ENCODE assay signal across 11 cellular contexts in the genomic region with DNA sequence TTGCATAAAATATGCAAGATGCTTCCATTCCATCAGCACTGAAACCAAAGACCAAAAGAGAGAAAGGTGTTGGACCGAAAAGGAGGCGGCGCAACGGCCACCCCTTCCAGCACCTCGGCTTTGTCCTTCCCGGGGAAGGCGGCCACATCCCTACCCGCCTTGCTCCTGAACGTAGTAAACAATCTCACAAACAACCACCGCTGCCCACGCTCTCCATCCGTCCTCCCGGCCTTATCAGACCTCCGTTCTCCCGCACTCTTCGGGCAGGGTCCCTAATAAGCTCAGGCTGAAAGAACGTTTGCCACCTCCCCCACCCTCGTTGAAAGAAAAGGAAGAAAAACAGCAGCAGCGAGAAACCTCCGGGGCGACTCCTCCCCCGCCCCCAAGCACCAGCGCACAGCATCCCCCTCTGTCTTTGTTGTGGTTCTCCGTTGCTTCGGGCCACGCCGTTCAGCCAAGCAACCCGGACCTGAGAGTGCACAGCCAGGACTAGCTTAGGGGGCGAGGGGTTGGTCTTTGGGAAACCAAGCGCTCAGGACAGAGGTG. TPM values are rescaled to one million over a fixed set of nuclear protein-coding genes. Genes with fewer than 3 reads are reported as not detected.
DNase-seq lines count a peak whose midpoint lies in the region; ATAC-seq lines count a peak whose summit lies in the region.
"Had no signal": no experiment of that assay in that cellular context is flagged by ENCODE, and none has a peak within 500 bp of the region (broad histone marks: within the 10 kb centered on the region; RNA-seq: fewer than 3 reads in every experiment).

No MANE protein-coding gene starts in this region.

- peak overlapping the region; percentile 62 for H3K4me3 Mint-ChIP-seq in stimulated activated naive CD8-positive, alpha-beta T cell treated with anti-CD3 and anti-CD28 coated beads, Interleukin-15, Interleukin-2, amounts not matched to agents 100 ng/mL and 50 ng/mL, for 24 hours

- H3K4me1 Mint-ChIP-seq in stimulated activated naive CD8-positive, alpha-beta T cell treated with anti-CD3 and anti-CD28 coated beads, Interleukin-15, Interleukin-2, amounts not matched to agents 100 ng/mL and 50 ng/mL, for 24 hours (ENCODE audit: low read depth) = peaks cover 18% of the 10 kb centered on the region

- no peak overlapping the region for H3K9ac ChIP-seq in iPS-20b (ENCODE audit: low read depth, low read length)

- no peak for ATAC-seq in stimulated activated naive CD8-positive, alpha-beta T cell treated with anti-CD3 and anti-CD28 coated beads, Interleukin-15, Interleukin-2, amounts not matched to agents 100 U/mL and 50 U/mL, for 24 hours
- ATAC-seq in HG02981 (IDR thresholded peaks at IDR 0.05; ENCODE audit: unreplicated experiment) = no peak
- ATAC-seq in GM19467 (IDR thresholded peaks at IDR 0.05; ENCODE audit: unreplicated experiment) = no peak

- H3K4me3 ChIP-seq in SJSA1 (peak overlapping the region; percentile 17), iPS-20b (ENCODE audit: low read length) (peak overlapping the region; percentile 49)

- H3K27me3 Mint-ChIP-seq in stimulated activated naive CD8-positive, alpha-beta T cell treated with anti-CD3 and anti-CD28 coated beads, Interleukin-15, Interleukin-2, amounts not matched to agents 100 ng/mL and 50 ng/mL, for 24 hours = peaks cover 80% of the 10 kb centered on the region

- peaks cover 24% of the 10 kb centered on the region for H3K9me3 Mint-ChIP-seq in stimulated activated naive CD8-positive, alpha-beta T cell treated with anti-CD3 and anti-CD28 coated beads, Interleukin-15, Interleukin-2, amounts not matched to agents 100 ng/mL and 50 ng/mL, for 24 hours

- no peak for DNase-seq in stimulated activated naive CD8-positive, alpha-beta T cell treated with anti-CD3 and anti-CD28 coated beads, Interleukin-15, Interleukin-2, amounts not matched to agents 100 U/mL and 50 U/mL, for 24 hours
- no peak for DNase-seq in SJSA1 (ENCODE audit: low read depth in 1 of 2, low spot score in 2 of 2)
- no peak for DNase-seq in GF-D8 (lab: John Stamatoyannopoulos, UW)
- no peak for DNase-seq in T-helper 9 cell
- DNase-seq: MV-4-11 had no signal

- H3K4me1 ChIP-seq in SJSA1 (replicated peaks) (peaks cover 13% of the 10 kb centered on the region), iPS-20b (ENCODE audit: insufficient read depth, low read length) (no peaks in the 10 kb centered on the region)

- H3K27ac ChIP-seq in SJSA1 = no peak overlapping the region
- no peak overlapping the region for H3K27ac ChIP-seq in iPS-20b (ENCODE audit: low read length)

- H3K9me3 ChIP-seq in SJSA1 (replicated peaks) (peaks cover 31% of the 10 kb centered on the region), iPS-20b (ENCODE audit: insufficient read depth, low read depth, low read length) (peaks cover 10% of the 10 kb centered on the region; the same call in 1 of the 2 replicates)

- peaks cover 29% of the 10 kb centered on the region for H3K36me3 Mint-ChIP-seq in stimulated activated naive CD8-positive, alpha-beta T cell treated with anti-CD3 and anti-CD28 coated beads, Interleukin-15, Interleukin-2, amounts not matched to agents 100 ng/mL and 50 ng/mL, for 24 hours (ENCODE audit: low read depth)

- peak overlapping the region; percentile 77 for H3K27ac Mint-ChIP-seq in stimulated activated naive CD8-positive, alpha-beta T cell treated with anti-CD3 and anti-CD28 coated beads, Interleukin-15, Interleukin-2, amounts not matched to agents 100 ng/mL and 50 ng/mL, for 24 hours

- no peaks in the 10 kb centered on the region for H3K36me3 ChIP-seq in SJSA1
- no peaks in the 10 kb centered on the region for H3K36me3 ChIP-seq in iPS-20b (ENCODE audit: insufficient read depth, low read depth, low read length)

- H3K27me3 ChIP-seq in SJSA1 (replicated peaks) (peaks cover 87% of the 10 kb centered on the region), iPS-20b (ENCODE audit: insufficient read depth, low read length) (peaks cover 99% of the 10 kb centered on the region)

RNA-seq across cellular contexts. Expression of a gene that starts 4.4 kb away (rescaled TPM):
- not detected in 2 replicates for total RNA-seq in SJSA1 (2014; rRNA removed; shearing (Covaris generic))
- total RNA-seq: dermis microvascular lymphatic vessel endothelial cell, left ventricle myocardium superior had no signal

RNA-seq across cellular contexts. Expression of a gene that starts 13.2 kb away (rescaled TPM):
- total RNA-seq in SJSA1 (2014; rRNA removed; shearing (Covaris generic)) = 0.06 and 0.50 TPM in 2 replicates
- total RNA-seq: dermis microvascular lymphatic vessel endothelial cell, left ventricle myocardium superior had no signal

RNA-seq across cellular contexts. Expression of a gene that starts 20.2 kb away (rescaled TPM):
- 0.13 TPM in 1 of 2 replicates, not detected in the other for total RNA-seq in SJSA1 (2014; rRNA removed; shearing (Covaris generic))
- total RNA-seq: dermis microvascular lymphatic vessel endothelial cell, left ventricle myocardium superior had no signal

RNA-seq across cellular contexts. Expression of a gene that starts 27.7 kb away (rescaled TPM):
- total RNA-seq in SJSA1 (2014; rRNA removed; shearing (Covaris generic)) = not detected in 2 replicates
- total RNA-seq: dermis microvascular lymphatic vessel endothelial cell, left ventricle myocardium superior had no signal

RNA-seq across cellular contexts. Expression of a gene that starts 37.2 kb away (rescaled TPM):
- not detected in 2 replicates for total RNA-seq in SJSA1 (2014; rRNA removed; shearing (Covaris generic))
- total RNA-seq: left ventricle myocardium superior had no signal
